Comparison of ENCODE assay signal across 17 cellular contexts in genomic region chr5:111859031-111859430, GRCh38.
DNase-seq lines count a peak whose midpoint lies in the region; ATAC-seq and TF ChIP-seq lines count a peak whose summit lies in the region.
"Had no signal": no experiment of that assay in that cellular context is flagged by ENCODE, and none has a peak within 500 bp of the region (broad histone marks: within the 10 kb centered on the region; RNA-seq: fewer than 3 reads in every experiment).

No MANE protein-coding gene starts in this region.

- H3K9ac ChIP-seq in adipocyte (ENCODE audit: low read length), result no peak overlapping the region

- H3K27me3 ChIP-seq in adipocyte (replicated peaks; ENCODE audit: control insufficient read depth, insufficient read depth, low read length) (no peaks in the 10 kb centered on the region), osteoblast (ENCODE audit: insufficient read depth, low read length) (no peaks in the 10 kb centered on the region), prostate gland (replicated peaks; ENCODE audit: insufficient read depth) (no peaks in the 10 kb centered on the region)
- H3K27me3 ChIP-seq: stomach had no signal

- H4K20me1 ChIP-seq in osteoblast (ENCODE audit: insufficient read depth, low read length), result no peaks in the 10 kb centered on the region

- H3K79me2 ChIP-seq in osteoblast (ENCODE audit: insufficient read depth, low read length), result no peaks in the 10 kb centered on the region

- H3K36me3 ChIP-seq in adipocyte (ENCODE audit: control insufficient read depth, insufficient read depth, low read length, severe bottlenecking) (no peaks in the 10 kb centered on the region), osteoblast (ENCODE audit: insufficient read depth, low read length) (no peaks in the 10 kb centered on the region), prostate gland (no peaks in the 10 kb centered on the region)
- H3K36me3 ChIP-seq: stomach had no signal

- no peaks in the 10 kb centered on the region for H3K4me1 Mint-ChIP-seq in activated naive CD8-positive, alpha-beta T cell treated with anti-CD3 and anti-CD28 coated beads, Interleukin-2, amount 50 U/mL, for 24 hours

- H3K27ac ChIP-seq in osteoblast (ENCODE audit: low read depth, low read length), result peak overlapping the region; percentile 77
- H3K27ac ChIP-seq in prostate gland, result no peak overlapping the region
- H3K27ac ChIP-seq: HL-60, stomach had no signal

- H3K4me2 ChIP-seq in osteoblast (ENCODE audit: insufficient read depth, low read length), result peak overlapping the region; percentile 23

- H3K27ac Mint-ChIP-seq in activated naive CD8-positive, alpha-beta T cell treated with anti-CD3 and anti-CD28 coated beads, Interleukin-2, amount 50 U/mL, for 24 hours, result no peak overlapping the region

- ATAC-seq in activated naive CD8-positive, alpha-beta T cell treated with anti-CD3 and anti-CD28 coated beads, Interleukin-2, amount 50 U/mL, for 24 hours, result no peak
- ATAC-seq in GM18511 (IDR thresholded peaks at IDR 0.05; ENCODE audit: unreplicated experiment) (no peak), GM19455 (IDR thresholded peaks at IDR 0.05; ENCODE audit: unreplicated experiment) (no peak)
- ATAC-seq: HCT116 had no signal

- no peaks in the 10 kb centered on the region for H3K27me3 Mint-ChIP-seq in activated naive CD8-positive, alpha-beta T cell treated with anti-CD3 and anti-CD28 coated beads, Interleukin-2, amount 50 U/mL, for 24 hours

- intact Hi-C loops in prostate gland (cut with DNase I), result no loop called here

- TF ChIP-seq CTCF in osteoblast (IDR thresholded peaks at IDR 0.05; ENCODE audit: extremely low read depth, low read depth, low read length) (no peak), prostate gland (IDR thresholded peaks at IDR 0.05) (no peak)

- no peak overlapping the region for H3K4me3 Mint-ChIP-seq in activated naive CD8-positive, alpha-beta T cell treated with anti-CD3 and anti-CD28 coated beads, Interleukin-2, amount 50 U/mL, for 24 hours
- H3K4me3 Mint-ChIP-seq: brain had no signal

- H2AFZ ChIP-seq in osteoblast (ENCODE audit: low read length), result peak overlapping the region; percentile 19

- H3K36me3 Mint-ChIP-seq in activated naive CD8-positive, alpha-beta T cell treated with anti-CD3 and anti-CD28 coated beads, Interleukin-2, amount 50 U/mL, for 24 hours (ENCODE audit: low read depth), result no peaks in the 10 kb centered on the region
- H3K36me3 Mint-ChIP-seq: brain had no signal

- H3K4me1 ChIP-seq in adipocyte (ENCODE audit: control insufficient read depth, insufficient read depth, low read length), result peaks cover 26% of the 10 kb centered on the region
- H3K4me1 ChIP-seq in osteoblast (ENCODE audit: insufficient read depth, low read length), result peaks cover 27% of the 10 kb centered on the region
- no peaks in the 10 kb centered on the region for H3K4me1 ChIP-seq in prostate gland (replicated peaks)
- H3K4me1 ChIP-seq: stomach had no signal

- no peaks in the 10 kb centered on the region for H3K9me3 ChIP-seq in adipocyte (ENCODE audit: control insufficient read depth, low read length)
- H3K9me3 ChIP-seq in osteoblast (ENCODE audit: low read depth, low read length), result no peaks in the 10 kb centered on the region
- no peaks in the 10 kb centered on the region for H3K9me3 ChIP-seq in prostate gland
- H3K9me3 ChIP-seq: stomach had no signal

- no peaks in the 10 kb centered on the region for H3K9me3 Mint-ChIP-seq in activated naive CD8-positive, alpha-beta T cell treated with anti-CD3 and anti-CD28 coated beads, Interleukin-2, amount 50 U/mL, for 24 hours

- TF ChIP-seq POLR2A in prostate gland (IDR thresholded peaks at IDR 0.05), result no peak

- H3K4me3 ChIP-seq in adipocyte (ENCODE audit: low read length) (no peak overlapping the region), osteoblast (ENCODE audit: insufficient read depth, low read length) (no peak overlapping the region), prostate gland (no peak overlapping the region)
- H3K4me3 ChIP-seq: stomach had no signal

- peak; percentile 15 for DNase-seq in Daoy (ENCODE audit: low read depth)
- peak; percentile 69 for DNase-seq in adipocyte (ENCODE audit: low read depth)
- peak; percentile 35 for DNase-seq in fibroblast of the conjunctiva (ENCODE audit: low read depth)
- peak; percentile 69 for DNase-seq in osteoblast (ENCODE audit: insufficient read length, low spot score, missing footprints)
- no peak for DNase-seq in activated naive CD8-positive, alpha-beta T cell treated with anti-CD3 and anti-CD28 coated beads, Interleukin-2, amount 50 U/mL, for 24 hours
- DNase-seq in prostate gland (ENCODE audit: low spot score), result no peak
- DNase-seq: EL; NCI-H1694 treated with DMSO at 0.1 percent for 48 hours; NCI-H510A; retina; stimulated activated CD4-positive, alpha-beta T cell treated with anti-CD3 and anti-CD28 coated beads, Interleukin-1b, Interleukin-23, amount 100 ng/mL, for 48 hours; stomach had no signal

Comparison
In these comparisons a context has a peak if more than half of its experiments do, and no peak if none do; other contexts are left out.
1. DNase-seq: peak in Daoy (single experiment), adipocyte (single experiment), fibroblast of the conjunctiva (single experiment) and osteoblast (single experiment); none in activated naive CD8-positive, alpha-beta T cell treated with anti-CD3 and anti-CD28 coated beads, Interleukin-2, amount 50 U/mL, for 24 hours (single experiment) and prostate gland (single experiment).